In the genomic region with DNA sequence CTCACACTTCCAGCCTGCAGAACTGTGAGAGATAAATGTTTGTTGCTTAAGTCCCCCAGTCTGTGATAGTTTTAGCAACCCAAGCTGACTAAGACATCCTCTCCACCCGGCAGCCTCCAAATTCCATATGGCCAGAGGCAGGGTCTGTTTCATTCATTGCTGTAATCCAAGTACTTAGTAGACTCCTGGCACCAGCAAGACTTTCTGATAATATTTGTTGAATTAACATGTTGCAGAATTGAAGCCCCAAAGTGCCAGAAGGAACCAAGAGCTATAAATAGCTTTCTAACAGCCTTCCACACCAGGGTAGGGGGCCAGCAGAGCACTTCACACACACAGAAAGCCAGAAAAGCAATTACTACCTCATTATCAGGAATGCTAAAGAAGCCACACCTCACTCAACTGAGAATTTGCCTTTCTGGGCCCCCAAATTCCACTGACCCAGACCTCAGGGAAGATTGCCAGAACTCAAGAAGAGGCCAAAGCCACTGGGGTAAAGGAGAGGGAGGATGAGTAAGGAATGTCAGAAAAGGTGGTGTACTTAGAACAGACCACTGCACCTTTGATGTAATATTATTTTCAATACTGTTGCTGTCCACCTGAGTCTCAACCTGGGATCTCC, we compare ENCODE assay signal across 11 cellular contexts. TPM values are rescaled to one million over a fixed set of nuclear protein-coding genes. Genes with fewer than 3 reads are reported as not detected.
DNase-seq lines count a peak whose midpoint lies in the region; ATAC-seq and FAIRE-seq lines count a peak whose summit lies in the region.
"Had no signal": no experiment of that assay in that cellular context is flagged by ENCODE, and none has a peak within 500 bp of the region (broad histone marks: within the 10 kb centered on the region; RNA-seq: fewer than 3 reads in every experiment).

No MANE protein-coding gene starts in this region.

- peak; percentile 57 for DNase-seq in ELR (ENCODE audit: low read depth)
- DNase-seq in T-helper 17 cell: no peak
- peak; percentile 84 for DNase-seq in fibroblast of peridontal ligament (ENCODE audit: extremely low read depth)
- DNase-seq in skeletal muscle cell (ENCODE audit: low read depth): peak; percentile 73
- no peak for DNase-seq in SKM-1 treated with dmso at 0.1 percent for 144 hours (lab: John Stamatoyannopoulos, UW; ENCODE audit: unreplicated experiment)
- DNase-seq in activated T-cell treated with anti-CD3 and anti-CD28 coated beads, Interleukin-2, amount 50 U/mL, for 24 hours: no peak
- DNase-seq in urothelium cell line (ENCODE audit: low spot score): no peak
- DNase-seq in stimulated activated CD4-positive, alpha-beta T cell treated with anti-CD3 and anti-CD28 coated beads, Interleukin-4, amount 100 ng/mL, for 24 hours: no peak
- DNase-seq: Karpas-422 had no signal

- no peak overlapping the region for H3K4me3 Mint-ChIP-seq in T-helper 17 cell
- H3K4me3 Mint-ChIP-seq in activated T-cell treated with anti-CD3 and anti-CD28 coated beads, Interleukin-2, amount 50 U/mL, for 24 hours: no peak overlapping the region
- H3K4me3 Mint-ChIP-seq: activated CD4-positive, alpha-beta memory T cell treated with anti-CD3 and anti-CD28 coated beads, Interleukin-2, amount 10 ng/mL, durations not matched to agents 7 days and 5 days had no signal

- peak overlapping the region; percentile 53 for H3K27ac Mint-ChIP-seq in T-helper 17 cell
- no peak overlapping the region for H3K27ac Mint-ChIP-seq in activated T-cell treated with anti-CD3 and anti-CD28 coated beads, Interleukin-2, amount 50 U/mL, for 24 hours

- ATAC-seq in T-helper 17 cell: no peak

- H3K4me1 Mint-ChIP-seq in T-helper 17 cell: peaks cover 65% of the 10 kb centered on the region
- peaks cover 90% of the 10 kb centered on the region for H3K4me1 Mint-ChIP-seq in activated T-cell treated with anti-CD3 and anti-CD28 coated beads, Interleukin-2, amount 50 U/mL, for 24 hours (ENCODE audit: low read depth)

- H3K27me3 Mint-ChIP-seq in T-helper 17 cell: no peaks in the 10 kb centered on the region
- no peaks in the 10 kb centered on the region for H3K27me3 Mint-ChIP-seq in activated T-cell treated with anti-CD3 and anti-CD28 coated beads, Interleukin-2, amount 50 U/mL, for 24 hours
- H3K27me3 Mint-ChIP-seq: activated CD4-positive, alpha-beta memory T cell treated with anti-CD3 and anti-CD28 coated beads, Interleukin-2, amount 10 ng/mL, durations not matched to agents 7 days and 5 days had no signal

- H3K9me3 ChIP-seq in T-helper 17 cell (ENCODE audit: control insufficient read depth, low read length, poor library complexity, severe bottlenecking): no peaks in the 10 kb centered on the region

- H3K9me3 Mint-ChIP-seq in activated T-cell treated with anti-CD3 and anti-CD28 coated beads, Interleukin-2, amount 50 U/mL, for 24 hours: no peaks in the 10 kb centered on the region
- H3K9me3 Mint-ChIP-seq: activated CD4-positive, alpha-beta memory T cell treated with anti-CD3 and anti-CD28 coated beads, Interleukin-2, amount 10 ng/mL, durations not matched to agents 7 days and 5 days had no signal

- H3K36me3 Mint-ChIP-seq in T-helper 17 cell (ENCODE audit: low read depth): peaks cover 2% of the 10 kb centered on the region
- H3K36me3 Mint-ChIP-seq in activated T-cell treated with anti-CD3 and anti-CD28 coated beads, Interleukin-2, amount 50 U/mL, for 24 hours (ENCODE audit: low read depth): peaks cover 11% of the 10 kb centered on the region

- FAIRE-seq in urothelium cell line (lab: Jason Lieb, UNC): no peak
- FAIRE-seq: D721Med had no signal

- H3K4me3 ChIP-seq in skeletal muscle cell (ENCODE audit: low read depth, low read length): no peak overlapping the region

RNA-seq across cellular contexts. Expression of gene NOD1, which starts 5.7 kb away (rescaled TPM):
- total RNA-seq in T-helper 17 cell: 10 to 100 TPM; 15.7 to 18.9 TPM

RNA-seq across cellular contexts. Expression of gene GGCT, which starts 31.7 kb away (rescaled TPM):
- 1 to 10 TPM; 8.4 to 9.6 TPM for total RNA-seq in T-helper 17 cell

Comparison
In these comparisons a context has a peak if more than half of its experiments do, and no peak if none do; other contexts are left out.
1. DNase-seq: peak in ELR (single experiment), fibroblast of peridontal ligament (single experiment) and skeletal muscle cell (single experiment); none in T-helper 17 cell (0 of 3), SKM-1 treated with dmso at 0.1 percent for 144 hours (single experiment), activated T-cell treated with anti-CD3 and anti-CD28 coated beads, Interleukin-2, amount 50 U/mL, for 24 hours (single experiment), urothelium cell line (single experiment) and stimulated activated CD4-positive, alpha-beta T cell treated with anti-CD3 and anti-CD28 coated beads, Interleukin-4, amount 100 ng/mL, for 24 hours (single experiment).